8 cellular contexts compared by ENCODE assay signal in the genomic region with DNA sequence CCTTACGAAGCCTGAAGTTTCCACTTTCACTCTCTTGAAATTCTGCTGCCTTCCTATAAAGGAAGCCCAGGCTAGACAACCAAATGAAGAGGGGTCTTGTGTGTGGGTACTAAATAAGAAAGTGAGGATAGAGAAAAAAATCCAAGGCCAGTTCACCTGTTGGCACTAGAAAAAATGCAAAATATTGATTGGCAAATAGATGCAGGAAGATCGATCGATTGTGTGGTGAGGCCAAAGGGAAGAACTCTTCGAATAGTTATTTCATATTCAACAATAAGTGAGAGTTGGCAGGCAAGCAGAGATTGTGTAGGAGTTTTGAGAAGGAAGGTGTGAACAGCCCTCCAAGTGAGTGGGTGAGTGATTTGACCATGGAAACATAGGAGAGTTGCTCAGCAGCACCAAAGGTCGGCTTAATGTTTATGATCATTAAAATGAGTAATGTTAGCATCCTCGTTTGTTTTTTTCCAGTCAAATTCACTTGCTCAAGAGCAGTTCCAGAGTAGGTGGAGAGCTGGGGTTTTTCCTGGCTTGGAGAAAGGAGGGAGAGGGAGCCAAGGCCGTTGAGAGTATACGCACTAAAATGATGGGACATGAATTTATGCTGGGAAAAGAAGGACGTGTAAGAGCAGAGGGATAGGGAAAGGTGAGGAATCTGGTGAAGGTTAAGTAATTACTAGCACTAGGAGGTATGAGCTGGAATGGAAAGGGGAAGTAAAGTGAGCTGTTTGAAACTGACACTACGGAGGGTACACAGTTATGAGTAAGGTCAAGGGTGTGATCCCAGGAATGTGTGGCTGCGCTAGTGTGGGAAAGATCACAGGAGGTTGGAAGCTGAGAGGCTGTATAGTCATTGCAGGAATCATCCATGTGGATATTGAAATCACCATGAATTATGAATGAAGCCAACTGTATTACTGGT. TPM values are rescaled to one million over a fixed set of nuclear protein-coding genes. Genes with fewer than 3 reads are reported as not detected.
DNase-seq lines count a peak whose midpoint lies in the region; ATAC-seq and TF ChIP-seq lines count a peak whose summit lies in the region.

No MANE protein-coding gene starts in this region.

- peaks cover 36% of the 10 kb centered on the region for H3K79me2 ChIP-seq in MM.1S (ENCODE audit: low read length)

- CTCF ChIA-PET in CD8-positive, alpha-beta T cell (lab: Charles Lee) = interaction anchor here (0.9 kb wide), 1 partner anchor 554 kb away, joined by 3 read pairs; no protein-coding TSS in a partner anchor
- CTCF ChIA-PET in MCF 10A (lab: Yijun Ruan, JAX) = interaction anchor here (0.7 to 1.2 kb wide), 3 partner anchors 508 to 553 kb away, joined by 3 to 4 read pairs (median 3); no protein-coding TSS in a partner anchor

- H3K9me3 ChIP-seq in CD8-positive, alpha-beta T cell (ENCODE audit: low read length) = no peaks in the 10 kb centered on the region
- no peaks in the 10 kb centered on the region for H3K9me3 ChIP-seq in MM.1S (replicated peaks; ENCODE audit: insufficient read depth, low read length)

- H3F3A ChIP-seq in MM.1S (ENCODE audit: insufficient read depth, low read length) = 0 out of 2 replicates have a peak, but pooled peaks cover 4% of the 10 kb centered on the region

- H3K9ac ChIP-seq in MM.1S (ENCODE audit: low read length) = no peak overlapping the region

- in situ Hi-C loops in GM13977 (cut with MboI; ENCODE audit: low pct_unique_long_range_greater_than_20kb, low sequenced_read_pairs, unreplicated experiment) = no loop called here

- H3K36me3 Mint-ChIP-seq in CD8-positive, alpha-beta T cell = peaks cover 7% of the 10 kb centered on the region
- peaks cover 5% of the 10 kb centered on the region for H3K36me3 Mint-ChIP-seq in MCF 10A (ENCODE audit: insufficient read depth, unreplicated experiment)
- H3K36me3 Mint-ChIP-seq in naive thymus-derived CD8-positive, alpha-beta T cell = no peaks in the 10 kb centered on the region

- peak overlapping the region; percentile 98 for H3K4me3 ChIP-seq in CD8-positive, alpha-beta T cell (ENCODE audit: low read depth, low read length)
- H3K4me3 ChIP-seq in MM.1S (ENCODE audit: low read length) = peak overlapping the region; percentile 99

- peaks cover 46% of the 10 kb centered on the region for H3K4me1 Mint-ChIP-seq in CD8-positive, alpha-beta T cell (ENCODE audit: low read depth)
- peaks cover 16% of the 10 kb centered on the region for H3K4me1 Mint-ChIP-seq in MCF 10A (ENCODE audit: insufficient read depth, unreplicated experiment)
- H3K4me1 Mint-ChIP-seq in naive thymus-derived CD8-positive, alpha-beta T cell = peaks cover 24 to 53% (median 40%) of the 10 kb centered on the region in 4 donors

- no peaks in the 10 kb centered on the region for H3K9me2 ChIP-seq in MM.1S (replicated peaks; ENCODE audit: insufficient read depth, low read length)

- intact Hi-C loops in CD8-positive, alpha-beta T cell (cut with DNase I, micrococcal nuclease) = loop anchor here (1.0 to 10.0 kb wide), 12 partner anchors 492 to 1917 kb away; a partner anchor contains a TSS
- intact Hi-C loops in MCF 10A (cut with micrococcal nuclease) = loop anchor here (10.0 kb wide), 3 partner anchors 200 to 950 kb away; no protein-coding TSS in a partner anchor

- no peak for ATAC-seq in CD8-positive, alpha-beta T cell
- ATAC-seq in naive thymus-derived CD8-positive, alpha-beta T cell = no peak
- ATAC-seq in HG02938 (IDR thresholded peaks at IDR 0.05; ENCODE audit: unreplicated experiment) = no peak

- H3K27ac Mint-ChIP-seq in CD8-positive, alpha-beta T cell = peak overlapping the region; percentile 96
- H3K27ac Mint-ChIP-seq in MCF 10A (ENCODE audit: low read depth, unreplicated experiment) = no peak overlapping the region
- peak overlapping the region in 9 of 10 donors; percentile 11 to 98 (median 81) for H3K27ac Mint-ChIP-seq in naive thymus-derived CD8-positive, alpha-beta T cell

- BruUV-seq in MCF 10A (replicated peaks; lab: Mats Ljungman, UMichigan) = no TSS peak

- H2AFZ ChIP-seq in MM.1S (ENCODE audit: low read length) = peak overlapping the region; percentile 89

- TF ChIP-seq CTCF in CD8-positive, alpha-beta T cell (IDR thresholded peaks at IDR 0.05) = no peak
- TF ChIP-seq CTCF in MM.1S (IDR thresholded peaks at IDR 0.05; ENCODE audit: low read length) (no peak), MCF 10A (IDR thresholded peaks at IDR 0.05; ENCODE audit: unreplicated experiment) (no peak), GM13977 (IDR thresholded peaks at IDR 0.05; ENCODE audit: extremely low read depth, insufficient read depth, missing control alignments) (no peak)

- H3K36me3 ChIP-seq in CD8-positive, alpha-beta T cell (ENCODE audit: insufficient read depth, low read length) = no peaks in the 10 kb centered on the region
- H3K36me3 ChIP-seq in MM.1S (replicated peaks; ENCODE audit: insufficient read depth, low read length) = no peaks in the 10 kb centered on the region

- no peaks in the 10 kb centered on the region for H3K27me3 Mint-ChIP-seq in CD8-positive, alpha-beta T cell (ENCODE audit: low read depth)
- H3K27me3 Mint-ChIP-seq in MCF 10A (ENCODE audit: insufficient read depth, unreplicated experiment) = no peaks in the 10 kb centered on the region
- peaks cover 0 to 1% (median 0%) of the 10 kb centered on the region in 5 donors for H3K27me3 Mint-ChIP-seq in naive thymus-derived CD8-positive, alpha-beta T cell

- DNase-seq in CD8-positive, alpha-beta T cell = no peak
- DNase-seq in MM.1S (no peak), MCF 10A (ENCODE audit: unreplicated experiment) (no peak), GM13977 (ENCODE audit: low spot score) (no peak), COLO829 (ENCODE audit: low spot score) (no peak), HuH-7 (ENCODE audit: low spot score) (no peak)
- DNase-seq in naive thymus-derived CD8-positive, alpha-beta T cell = no peak

- peak overlapping the region; percentile 77 for H3K4me2 ChIP-seq in MM.1S (ENCODE audit: low read depth, low read length)

- H3K27me3 ChIP-seq in CD8-positive, alpha-beta T cell (ENCODE audit: insufficient read depth, low read length) = no peaks in the 10 kb centered on the region
- no peaks in the 10 kb centered on the region for H3K27me3 ChIP-seq in MM.1S (replicated peaks; ENCODE audit: insufficient read depth, low read length)

- peaks cover 5% of the 10 kb centered on the region; the same call in 1 of the 2 replicates for H4K20me1 ChIP-seq in MM.1S (ENCODE audit: insufficient read depth, low read length)

- POLR2A ChIA-PET in CD8-positive, alpha-beta T cell (lab: Charles Lee) = no interaction called here
- POLR2A ChIA-PET in MCF 10A (lab: Yijun Ruan, JAX) = interaction anchor here (0.6 to 1.7 kb wide), 5 partner anchors 9 to 554 kb away, joined by 3 to 6 read pairs (median 4); no protein-coding TSS in a partner anchor
- POLR2A ChIA-PET in naive thymus-derived CD8-positive, alpha-beta T cell (lab: Charles Lee) = interaction anchor here (0.9 to 1.3 kb wide), 2 partner anchors 11 to 612 kb away, joined by 3 to 9 read pairs; a partner anchor contains a TSS

- H3K4me1 ChIP-seq in CD8-positive, alpha-beta T cell (ENCODE audit: insufficient read depth, low read length) = peaks cover 25% of the 10 kb centered on the region
- H3K4me1 ChIP-seq in MM.1S (ENCODE audit: low read length) = 0 out of 2 replicates have a peak, but pooled peaks cover 8% of the 10 kb centered on the region

- no peak overlapping the region for H3K27ac ChIP-seq in CD8-positive, alpha-beta T cell (ENCODE audit: low read depth, low read length)
- H3K27ac ChIP-seq in MM.1S (ENCODE audit: low read length) = no peak overlapping the region

- H3K4me3 Mint-ChIP-seq in CD8-positive, alpha-beta T cell = peak overlapping the region; percentile 97
- peak overlapping the region; percentile 91 for H3K4me3 Mint-ChIP-seq in MCF 10A (ENCODE audit: unreplicated experiment)
- H3K4me3 Mint-ChIP-seq in naive thymus-derived CD8-positive, alpha-beta T cell = peak overlapping the region; percentile 94 to 99 (median 97)

- no peaks in the 10 kb centered on the region for H3K9me3 Mint-ChIP-seq in CD8-positive, alpha-beta T cell
- no peaks in the 10 kb centered on the region for H3K9me3 Mint-ChIP-seq in MCF 10A (ENCODE audit: unreplicated experiment)
- H3K9me3 Mint-ChIP-seq in naive thymus-derived CD8-positive, alpha-beta T cell = no peaks in the 10 kb centered on the region

RNA-seq across cellular contexts. Expression of a gene that starts 1.1 kb away (rescaled TPM):
- total RNA-seq in CD8-positive, alpha-beta T cell = 10 to 100 TPM; 33.2 to 35.8 TPM
- 31.8 and 32.2 TPM in 2 replicates for total RNA-seq in MCF 10A (2022)
- 10 to 100 TPM; 31.8 to 34.8 TPM for total RNA-seq in naive thymus-derived CD8-positive, alpha-beta T cell
- 10 to 100 TPM; 12.8 to 14.7 (median 12.9) TPM for polyA plus RNA-seq in naive thymus-derived CD8-positive, alpha-beta T cell
